In genomic region chr22:26906464-26906863, GRCh38 we compare ENCODE assay signal across 19 cellular contexts.
"Had no signal": no experiment of that assay in that cellular context is flagged by ENCODE, and none has a peak within 500 bp of the region (broad histone marks: within the 10 kb centered on the region; RNA-seq: fewer than 3 reads in every experiment).

No MANE protein-coding gene starts in this region.

- H3K36me3 Mint-ChIP-seq: neural progenitor cell had no signal

- H3K4me3 ChIP-seq: lower lobe of right lung, neural progenitor cell, skin epidermis, tibial artery, uterus had no signal

- H3K4me3 Mint-ChIP-seq: activated CD8-positive, alpha-beta T cell treated with anti-CD3 and anti-CD28 coated beads for 36 hours; activated naive CD8-positive, alpha-beta T cell treated with anti-CD3 and anti-CD28 coated beads for 36 hours; activated T-cell treated with anti-CD3 and anti-CD28 coated beads, Interleukin-2, amount 50 U/mL, for 72 hours; neural progenitor cell had no signal

- H3K9me3 Mint-ChIP-seq: activated CD8-positive, alpha-beta T cell treated with anti-CD3 and anti-CD28 coated beads for 36 hours; activated naive CD8-positive, alpha-beta T cell treated with anti-CD3 and anti-CD28 coated beads for 36 hours; activated T-cell treated with anti-CD3 and anti-CD28 coated beads, Interleukin-2, amount 50 U/mL, for 72 hours; neural progenitor cell had no signal

- H3K27ac ChIP-seq: brain microvascular endothelial cell, lower lobe of right lung, neural progenitor cell, parathyroid adenoma, skin epidermis, tibial artery, uterus, WERI-Rb-1 had no signal

- DNase-seq: activated CD4-positive, alpha-beta T cell treated with anti-CD3 and anti-CD28 coated beads for 4 hours; activated CD8-positive, alpha-beta memory T cell treated with anti-CD3 and anti-CD28 coated beads, Interleukin-2, amount 50 U/mL, for 4 hours; activated CD8-positive, alpha-beta T cell treated with anti-CD3 and anti-CD28 coated beads for 36 hours; activated gamma-delta T cell treated with Interleukin-2 at 50 U/mL for 16 hours; activated naive CD8-positive, alpha-beta T cell treated with anti-CD3 and anti-CD28 coated beads for 36 hours; activated T-cell treated with anti-CD3 and anti-CD28 coated beads, Interleukin-2, amount 50 U/mL, for 72 hours; brain microvascular endothelial cell; cerebellar nuclear complex; dermis blood vessel endothelial cell; erythroblast; hypothalamus; lower lobe of right lung; midbrain; tibial artery; uterus; WERI-Rb-1 had no signal

- H3K27ac Mint-ChIP-seq: activated CD8-positive, alpha-beta T cell treated with anti-CD3 and anti-CD28 coated beads for 36 hours; activated naive CD8-positive, alpha-beta T cell treated with anti-CD3 and anti-CD28 coated beads for 36 hours; activated T-cell treated with anti-CD3 and anti-CD28 coated beads, Interleukin-2, amount 50 U/mL, for 72 hours; neural progenitor cell had no signal

- H3K9me3 ChIP-seq: lower lobe of right lung, tibial artery, uterus had no signal

- H3K4me1 ChIP-seq: lower lobe of right lung, parathyroid adenoma, uterus had no signal

- H3K36me3 ChIP-seq: brain microvascular endothelial cell, lower lobe of right lung, neural progenitor cell, tibial artery, uterus, WERI-Rb-1 had no signal

- H3K27me3 ChIP-seq: tibial artery, uterus had no signal
